12 cellular contexts compared by ENCODE assay signal in genomic region chr3:22371592-22372291, GRCh38.
DNase-seq lines count a peak whose midpoint lies in the region; ATAC-seq, FAIRE-seq and TF ChIP-seq lines count a peak whose summit lies in the region.
"Had no signal": no experiment of that assay in that cellular context is flagged by ENCODE, and none has a peak within 500 bp of the region (broad histone marks: within the 10 kb centered on the region; RNA-seq: fewer than 3 reads in every experiment).

No MANE protein-coding gene starts in this region.

- TF ChIP-seq EP300 in sigmoid colon (IDR thresholded peaks at IDR 0.05), result no peak

- in situ Hi-C loops in astrocyte of the spinal cord (cut with HindIII; ENCODE audit: low sequenced_read_pairs), result no loop called here

- no peak for FAIRE-seq in frontal cortex (lab: Jason Lieb, UNC)
- FAIRE-seq: endometrium had no signal

- H3K4me3 ChIP-seq in astrocyte of the spinal cord (ENCODE audit: low read depth, low read length), result peak overlapping the region; percentile 40
- peak overlapping the region; percentile 36 for H3K4me3 ChIP-seq in iPS-11a (ENCODE audit: low read depth, low read length)
- H3K4me3 ChIP-seq in sigmoid colon, result peak overlapping the region in 3 of 4 donors; percentile 26 to 45 (median 44)

- H3K4me1 ChIP-seq in sigmoid colon, result peaks cover 0 to 12% (median 11%) of the 10 kb centered on the region in 4 donors

- WGBS in sigmoid colon, 2 donors, result 10 to 17% methylated on average over 23 of the region's 23 CpGs

- intact Hi-C loops in sigmoid colon (cut with DNase I), result no loop called here

- H3K27me3 ChIP-seq in sigmoid colon, result peaks cover 10 to 37% (median 12%) of the 10 kb centered on the region in 3 donors

- TF ChIP-seq POLR2A in sigmoid colon (IDR thresholded peaks at IDR 0.05), result no peak

- DNase-seq in GM10248 (ENCODE audit: extremely low spot score), result peak; percentile 2
- no peak for DNase-seq in astrocyte of the spinal cord (ENCODE audit: low read depth, low spot score)
- peak; percentile 56 for DNase-seq in sigmoid colon
- DNase-seq in inferior parietal cortex (ENCODE audit: extremely low spot score), result no peak
- DNase-seq in frontal cortex (ENCODE audit: low spot score in 2 of 2), result no peak
- no peak for DNase-seq in Kasumi-1 (lab: John Stamatoyannopoulos, UW)
- DNase-seq: activated CD4-positive, alpha-beta T cell treated with anti-CD3 and anti-CD28 coated beads for 1 hour; activated gamma-delta T cell; KBM-7 had no signal

- CTCF ChIA-PET in GM10248 (lab: Yijun Ruan, JAX), result interaction anchor here (0.9 to 1.7 kb wide), 2 partner anchors 12 to 14 kb away, joined by 3 to 4 read pairs; no protein-coding TSS in a partner anchor

- H3K27ac ChIP-seq in sigmoid colon, result no peak overlapping the region

- POLR2A ChIA-PET in GM10248 (lab: Yijun Ruan, JAX), result no interaction called here

- TF ChIP-seq CTCF in GM10248 (IDR thresholded peaks at IDR 0.05; ENCODE audit: control extremely low read depth, extremely low read depth, low read depth, missing control alignments) (no peak), astrocyte of the spinal cord (IDR thresholded peaks at IDR 0.05; ENCODE audit: low read depth, low read length) (no peak), sigmoid colon (IDR thresholded peaks at IDR 0.05) (no peak)

- no peaks in the 10 kb centered on the region for H3K36me3 ChIP-seq in sigmoid colon

- no peaks in the 10 kb centered on the region for H3K9me3 ChIP-seq in sigmoid colon

- ATAC-seq in HG03469 (IDR thresholded peaks at IDR 0.05; ENCODE audit: unreplicated experiment), result no peak

Comparison
In these comparisons a context has a peak if more than half of its experiments do, and no peak if none do; other contexts are left out.
1. DNase-seq: peak in GM10248 (single experiment) and sigmoid colon (single experiment); none in astrocyte of the spinal cord (single experiment), inferior parietal cortex (single experiment), frontal cortex (0 of 2) and Kasumi-1 (0 of 2).
2. Peak in every context shown above with its lines, with median percentiles within 50 percentile points of each other: H3K4me3 ChIP-seq.